In the genomic region with DNA sequence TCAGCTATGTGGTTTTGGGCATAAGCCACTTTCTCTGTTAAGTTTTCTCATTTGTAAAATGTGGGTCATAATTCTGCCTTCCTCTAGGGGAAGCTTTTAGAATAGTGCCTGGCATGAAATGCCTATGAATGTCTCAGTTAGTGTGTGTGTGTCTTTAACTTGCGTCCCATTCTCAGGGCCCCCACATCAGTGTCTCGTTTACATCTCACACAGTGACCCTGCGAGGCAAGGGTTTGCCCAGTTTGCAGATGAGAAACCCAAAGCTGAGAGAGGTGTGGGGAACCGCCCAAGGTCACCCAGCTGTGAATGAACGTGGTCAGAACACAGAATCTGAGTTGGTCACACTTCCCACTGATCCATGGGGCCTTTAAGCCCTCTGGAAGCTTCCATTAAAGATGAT, we compare ENCODE assay signal across 1 cellular context.
A peak's percentile ranks its signal among the peaks of the same experiment; 100 is the strongest.
TF ChIP-seq lines count a peak whose summit lies in the region.

No MANE protein-coding gene starts in this region.

TF ChIP-seq in HepG2, 621 proteins besides CTCF, POLR2A, EP300 and RAD21:
- TF ChIP-seq ZNF558 (CRISPR knock-in tag; IDR thresholded peaks at IDR 0.05; ENCODE audit: borderline replicate concordance): 0 out of 2 replicates have a peak, but pooled peaks have one; percentile 31
- TF ChIP-seq, protein P1, sequence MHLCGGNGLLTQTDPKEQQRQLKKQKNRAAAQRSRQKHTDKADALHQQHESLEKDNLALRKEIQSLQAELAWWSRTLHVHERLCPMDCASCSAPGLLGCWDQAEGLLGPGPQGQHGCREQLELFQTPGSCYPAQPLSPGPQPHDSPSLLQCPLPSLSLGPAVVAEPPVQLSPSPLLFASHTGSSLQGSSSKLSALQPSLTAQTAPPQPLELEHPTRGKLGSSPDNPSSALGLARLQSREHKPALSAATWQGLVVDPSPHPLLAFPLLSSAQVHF (CRISPR knock-in tag; IDR thresholded peaks at IDR 0.05): no peak
